ENCODE assay signal across 11 cellular contexts in the genomic region with DNA sequence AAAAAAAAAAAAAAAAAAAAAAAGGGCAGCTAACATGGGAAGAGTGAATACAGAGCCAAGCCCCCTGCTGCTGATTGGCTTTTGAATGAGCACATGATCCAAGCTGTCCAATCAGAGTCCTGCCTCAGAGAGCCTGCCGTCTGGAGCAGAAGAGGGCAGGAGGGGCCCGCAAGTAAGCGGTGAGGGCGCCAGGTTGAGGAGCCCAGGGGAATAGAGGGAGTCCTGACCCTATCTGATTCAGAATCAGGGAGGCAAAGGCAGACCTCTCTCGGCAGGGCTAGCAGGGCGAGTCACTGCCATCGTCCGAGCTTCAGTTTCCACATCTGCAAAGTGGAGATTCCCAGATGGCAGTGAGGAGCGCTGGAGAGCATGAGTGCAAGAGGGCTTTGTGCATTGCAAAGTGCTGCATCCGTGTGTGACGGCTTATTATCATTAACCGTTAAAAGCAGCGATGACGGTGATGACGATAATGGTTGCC.
DNase-seq lines count a peak whose midpoint lies in the region; ATAC-seq and TF ChIP-seq lines count a peak whose summit lies in the region.
"Had no signal": no experiment of that assay in that cellular context is flagged by ENCODE, and none has a peak within 500 bp of the region (broad histone marks: within the 10 kb centered on the region; RNA-seq: fewer than 3 reads in every experiment).

No MANE protein-coding gene starts in this region.

- POLR2A ChIA-PET in SK-N-SH (lab: Yijun Ruan, JAX) = no interaction called here
- POLR2A ChIA-PET in naive thymus-derived CD4-positive, alpha-beta T cell (lab: Charles Lee) = no interaction called here

- no peak overlapping the region for H3K4me3 Mint-ChIP-seq in naive thymus-derived CD4-positive, alpha-beta T cell
- H3K4me3 Mint-ChIP-seq: stimulated activated naive B cell treated with anti-CD40 and anti-IgM and Interleukin-4, amounts not matched to agents 10 μg/mL and 1 μg/mL and 100 μg/mL, for 72 hours had no signal

- no peaks in the 10 kb centered on the region for H3K9me3 Mint-ChIP-seq in naive thymus-derived CD4-positive, alpha-beta T cell
- H3K9me3 Mint-ChIP-seq: stimulated activated naive B cell treated with anti-CD40 and anti-IgM and Interleukin-4, amounts not matched to agents 10 μg/mL and 1 μg/mL and 100 μg/mL, for 72 hours had no signal

- H3K9me2 ChIP-seq in SK-N-SH = no peaks in the 10 kb centered on the region

- H3K9me3 ChIP-seq in SK-N-SH = no peaks in the 10 kb centered on the region
- no peaks in the 10 kb centered on the region for H3K9me3 ChIP-seq in naive thymus-derived CD4-positive, alpha-beta T cell (ENCODE audit: control insufficient read depth in 2 of 3, low read length in 3 of 3)
- H3K9me3 ChIP-seq: neutrophil had no signal

- peak overlapping the region in 1 of 2 experiments; percentile 28; a peak in 2 of 4 replicates for H3K4me3 ChIP-seq in SK-N-SH (ENCODE audit: low read depth in 2 of 2, low read length in 1 of 2)
- no peak overlapping the region for H3K4me3 ChIP-seq in naive thymus-derived CD4-positive, alpha-beta T cell (ENCODE audit: low read length)

- ATAC-seq in GM21786 (IDR thresholded peaks at IDR 0.05; ENCODE audit: unreplicated experiment) = no peak
- ATAC-seq in naive thymus-derived CD4-positive, alpha-beta T cell = no peak

- peaks cover 0 to 4% (median 0%) of the 10 kb centered on the region in 7 donors for H3K4me1 Mint-ChIP-seq in naive thymus-derived CD4-positive, alpha-beta T cell

- H3K27me3 Mint-ChIP-seq in naive thymus-derived CD4-positive, alpha-beta T cell = peaks cover 2 to 24% (median 10%) of the 10 kb centered on the region in 5 donors

- H3K79me2 ChIP-seq in SK-N-SH (ENCODE audit: insufficient read depth) = no peaks in the 10 kb centered on the region

- H2AFZ ChIP-seq in SK-N-SH (ENCODE audit: low read depth) = no peak overlapping the region; the same call in 1 of the 2 replicates

- H3K9ac ChIP-seq in SK-N-SH = no peak overlapping the region

- no peaks in the 10 kb centered on the region for H4K20me1 ChIP-seq in SK-N-SH (ENCODE audit: insufficient read depth)

- TF ChIP-seq RAD21 in Ishikawa (IDR thresholded peaks at IDR 0.05; ENCODE audit: low read depth) (no peak), SK-N-SH (IDR thresholded peaks at IDR 0.05; ENCODE audit: low read length) (no peak)

- intact Hi-C loops in naive thymus-derived CD4-positive, alpha-beta T cell (cut with micrococcal nuclease) = no loop called here

- peaks cover 0 to 3% of the 10 kb centered on the region in 2 experiments for H3K36me3 ChIP-seq in SK-N-SH (replicated peaks in 1 of 2; ENCODE audit: control insufficient read depth in 1 of 2, insufficient read depth in 2 of 2, low read length in 1 of 2)
- H3K36me3 ChIP-seq in naive thymus-derived CD4-positive, alpha-beta T cell (ENCODE audit: control insufficient read depth in 2 of 3, insufficient read depth in 3 of 3, low read length in 3 of 3) = no peaks in the 10 kb centered on the region
- H3K36me3 ChIP-seq: neutrophil had no signal

- no peaks in the 10 kb centered on the region for H3K27me3 ChIP-seq in SK-N-SH (ENCODE audit: insufficient read depth)
- no peaks in the 10 kb centered on the region for H3K27me3 ChIP-seq in naive thymus-derived CD4-positive, alpha-beta T cell (ENCODE audit: control insufficient read depth in 2 of 2, insufficient read depth in 2 of 2, low read length in 2 of 2)
- H3K27me3 ChIP-seq: neutrophil had no signal

- peaks cover 22 to 27% of the 10 kb centered on the region in 2 experiments; a peak in 2 of 4 replicates for H3K4me1 ChIP-seq in SK-N-SH (ENCODE audit: control insufficient read depth in 1 of 2, insufficient read depth in 2 of 2, low read depth in 1 of 2, low read length in 1 of 2)
- no peaks in the 10 kb centered on the region for H3K4me1 ChIP-seq in naive thymus-derived CD4-positive, alpha-beta T cell (ENCODE audit: control insufficient read depth in 2 of 2, insufficient read depth in 2 of 2, low read length in 2 of 2)

- peaks cover 7% of the 10 kb centered on the region for H3F3A ChIP-seq in SK-N-SH (replicated peaks; ENCODE audit: insufficient read depth)

- H3K4me2 ChIP-seq in SK-N-SH = no peak overlapping the region

- no peak for TF ChIP-seq CTCF in SK-N-SH (IDR thresholded peaks at IDR 0.05)

- H3K36me3 Mint-ChIP-seq in naive thymus-derived CD4-positive, alpha-beta T cell = no peaks in the 10 kb centered on the region
- H3K36me3 Mint-ChIP-seq: stimulated activated naive B cell treated with anti-CD40 and anti-IgM and Interleukin-4, amounts not matched to agents 10 μg/mL and 1 μg/mL and 100 μg/mL, for 72 hours had no signal

- WGBS in SK-N-SH (ENCODE audit: low lambda C conversion rate) = 43% methylated on average over 15 of the region's 15 CpGs

- CTCF ChIA-PET in SK-N-SH (lab: Yijun Ruan, JAX) = interaction anchor here (1.0 to 2.4 kb wide), 3 partner anchors 12 to 25 kb away, joined by 3 to 15 read pairs (median 3); no protein-coding TSS in a partner anchor
- CTCF ChIA-PET in naive thymus-derived CD4-positive, alpha-beta T cell (lab: Charles Lee) = no interaction called here

- no peak for TF ChIP-seq EP300 in Ishikawa (IDR thresholded peaks at IDR 0.05; ENCODE audit: borderline replicate concordance)
- TF ChIP-seq EP300 in SK-N-SH (IDR thresholded peaks at IDR 0.05; ENCODE audit: borderline replicate concordance in 1 of 2, low read depth in 1 of 2, low read length in 1 of 2) = no peak

- peak overlapping the region; percentile 20 to 30; a peak in 1 of 4 replicates for H3K27ac ChIP-seq in SK-N-SH (ENCODE audit: low read depth in 2 of 2, low read length in 1 of 2)
- H3K27ac ChIP-seq in naive thymus-derived CD4-positive, alpha-beta T cell (ENCODE audit: low read depth, low read length) = no peak overlapping the region
- H3K27ac ChIP-seq: neutrophil had no signal

- DNase-seq in CMK (ENCODE audit: low read depth) (peak; percentile 34), SK-N-SH (peak; percentile 91), iPS DF 4.7 (ENCODE audit: extremely low read depth, low spot score) (peak; percentile 58), NCI-H2196 (lab: John Stamatoyannopoulos, UW; ENCODE audit: unreplicated experiment) (no peak)
- no peak for DNase-seq in naive thymus-derived CD4-positive, alpha-beta T cell
- no peak for DNase-seq in stimulated activated CD4-positive, alpha-beta T cell treated with anti-CD3 and anti-CD28 coated beads, Interleukin-4, amount 100 ng/mL, for 1 hour
- DNase-seq: activated CD4-positive, CD25-positive, alpha-beta regulatory T cell treated with anti-CD3 and anti-CD28 coated beads, Interleukin-2, amount 50 U/mL, for 72 hours; stimulated activated naive B cell treated with anti-CD40 and anti-IgM and Interleukin-4, amounts not matched to agents 10 μg/mL and 1 μg/mL and 100 μg/mL, for 72 hours had no signal

- no peak overlapping the region for H3K27ac Mint-ChIP-seq in naive thymus-derived CD4-positive, alpha-beta T cell
- H3K27ac Mint-ChIP-seq: stimulated activated naive B cell treated with anti-CD40 and anti-IgM and Interleukin-4, amounts not matched to agents 10 μg/mL and 1 μg/mL and 100 μg/mL, for 72 hours had no signal

TF ChIP-seq in Ishikawa, 13 proteins besides CTCF, POLR2A, EP300 and RAD21:
- no peak for TF ChIP-seq CEBPB (IDR thresholded peaks at IDR 0.05)
- TF ChIP-seq, protein P1, sequence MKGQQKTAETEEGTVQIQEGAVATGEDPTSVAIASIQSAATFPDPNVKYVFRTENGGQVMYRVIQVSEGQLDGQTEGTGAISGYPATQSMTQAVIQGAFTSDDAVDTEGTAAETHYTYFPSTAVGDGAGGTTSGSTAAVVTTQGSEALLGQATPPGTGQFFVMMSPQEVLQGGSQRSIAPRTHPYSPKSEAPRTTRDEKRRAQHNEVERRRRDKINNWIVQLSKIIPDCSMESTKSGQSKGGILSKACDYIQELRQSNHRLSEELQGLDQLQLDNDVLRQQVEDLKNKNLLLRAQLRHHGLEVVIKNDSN (IDR thresholded peaks at IDR 0.05) = peak; percentile 95
- TF ChIP-seq, protein P2, sequence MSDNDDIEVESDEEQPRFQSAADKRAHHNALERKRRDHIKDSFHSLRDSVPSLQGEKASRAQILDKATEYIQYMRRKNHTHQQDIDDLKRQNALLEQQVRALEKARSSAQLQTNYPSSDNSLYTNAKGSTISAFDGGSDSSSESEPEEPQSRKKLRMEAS (IDR thresholded peaks at IDR 0.05) = 0 out of 2 replicates have a peak, but pooled peaks have one; percentile 26

TF ChIP-seq in SK-N-SH, 30 proteins besides CTCF, POLR2A, EP300 and RAD21 (continues in another document):
- TF ChIP-seq FOXJ3 (CRISPR knock-in tag; IDR thresholded peaks at IDR 0.05) = no peak
- TF ChIP-seq, protein P3, sequence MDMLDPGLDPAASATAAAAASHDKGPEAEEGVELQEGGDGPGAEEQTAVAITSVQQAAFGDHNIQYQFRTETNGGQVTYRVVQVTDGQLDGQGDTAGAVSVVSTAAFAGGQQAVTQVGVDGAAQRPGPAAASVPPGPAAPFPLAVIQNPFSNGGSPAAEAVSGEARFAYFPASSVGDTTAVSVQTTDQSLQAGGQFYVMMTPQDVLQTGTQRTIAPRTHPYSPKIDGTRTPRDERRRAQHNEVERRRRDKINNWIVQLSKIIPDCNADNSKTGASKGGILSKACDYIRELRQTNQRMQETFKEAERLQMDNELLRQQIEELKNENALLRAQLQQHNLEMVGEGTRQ (IDR thresholded peaks at IDR 0.05; ENCODE audit: borderline replicate concordance, low read depth, low read length) = no peak
- TF ChIP-seq YY1 (IDR thresholded peaks at IDR 0.05; ENCODE audit: low read depth) = no peak
- TF ChIP-seq CHD2 (IDR thresholded peaks at IDR 0.05; ENCODE audit: low read length, partially characterized antibody) = no peak
- TF ChIP-seq ELF1 (IDR thresholded peaks at IDR 0.05) = no peak
- TF ChIP-seq, protein P2 (IDR thresholded peaks at IDR 0.05; ENCODE audit: low read depth) = no peak
- TF ChIP-seq POLR2AphosphoS5 (IDR thresholded peaks at IDR 0.05; ENCODE audit: low read depth, low read length) = 0 out of 2 replicates have a peak, but pooled peaks have one; percentile 12
- TF ChIP-seq NFIC (IDR thresholded peaks at IDR 0.05; ENCODE audit: borderline replicate concordance) = no peak
- TF ChIP-seq, protein P1 (IDR thresholded peaks at IDR 0.05; ENCODE audit: borderline replicate concordance, low read depth) = peak; percentile 90
- no peak for TF ChIP-seq EZH2phosphoT487 (IDR thresholded peaks at IDR 0.05; ENCODE audit: borderline replicate concordance, low read depth)

Comparison
In these comparisons a context has a peak if more than half of its experiments do, and no peak if none do; other contexts are left out.
1. DNase-seq: peak in CMK (single experiment), SK-N-SH (single experiment) and iPS DF 4.7 (single experiment); none in naive thymus-derived CD4-positive, alpha-beta T cell (0 of 9), stimulated activated CD4-positive, alpha-beta T cell treated with anti-CD3 and anti-CD28 coated beads, Interleukin-4, amount 100 ng/mL, for 1 hour (single experiment) and NCI-H2196 (single experiment).